In the genomic region with DNA sequence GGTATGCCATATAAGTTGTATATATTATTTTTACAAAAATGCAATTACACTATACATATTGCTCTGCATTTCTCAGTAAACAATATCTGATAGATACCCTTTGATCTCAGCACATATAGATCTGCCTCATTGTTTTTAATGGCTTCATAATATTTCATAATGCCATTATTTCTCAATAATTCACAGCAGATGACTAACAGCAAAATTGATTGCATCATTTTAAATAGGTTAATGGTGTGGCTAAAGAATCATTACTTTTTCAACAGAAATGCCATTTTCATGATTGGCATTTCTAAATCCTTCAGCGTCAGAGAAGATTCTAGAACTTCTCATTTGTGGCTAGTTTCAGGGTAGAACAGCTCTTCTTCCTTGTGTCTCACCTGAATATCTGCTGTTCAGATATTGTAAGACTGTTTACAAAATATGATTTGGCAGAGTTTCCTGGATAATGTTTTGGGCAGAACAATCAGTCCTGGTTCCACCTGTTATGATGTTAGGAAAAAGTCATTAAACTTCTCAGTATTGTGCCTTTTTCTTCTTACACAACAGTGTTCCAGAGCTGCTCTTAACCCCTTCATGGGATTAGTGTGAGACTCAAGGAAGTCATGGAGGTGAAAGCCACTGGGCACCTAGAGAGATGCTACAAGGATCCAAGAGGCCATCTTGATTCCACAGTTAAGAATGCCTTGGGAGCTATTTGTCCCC, we compare ENCODE assay signal across 16 cellular contexts.
"Had no signal": no experiment of that assay in that cellular context is flagged by ENCODE, and none has a peak within 500 bp of the region (broad histone marks: within the 10 kb centered on the region; RNA-seq: fewer than 3 reads in every experiment).

No MANE protein-coding gene starts in this region.

- H3K9me3 Mint-ChIP-seq: activated naive CD8-positive, alpha-beta T cell treated with anti-CD3 and anti-CD28 coated beads, Interleukin-2, amount 50 U/mL, for 24 hours; natural killer cell treated with Interleukin-12 subunit alpha and Interleukin-12 subunit beta and Interleukin-15 and Interleukin-18, amount 100 ng/mL, for 72 hours; type B pancreatic cell had no signal

- H3K27ac Mint-ChIP-seq: activated naive CD8-positive, alpha-beta T cell treated with anti-CD3 and anti-CD28 coated beads, Interleukin-2, amount 50 U/mL, for 24 hours; natural killer cell treated with Interleukin-12 subunit alpha and Interleukin-12 subunit beta and Interleukin-15 and Interleukin-18, amount 100 ng/mL, for 72 hours; progenitor cell of endocrine pancreas; type B pancreatic cell had no signal

- DNase-seq: activated naive CD4-positive, alpha-beta T cell treated with Interleukin-2 at 50 U/mL for 16 hours; activated naive CD8-positive, alpha-beta T cell treated with anti-CD3 and anti-CD28 coated beads, Interleukin-2, amount 50 U/mL, for 24 hours; activated T-cell treated with anti-CD3 and anti-CD28 coated beads for 4 hours; dorsolateral prefrontal cortex; foreskin fibroblast; glutamatergic neuron; nucleus accumbens; right cardiac atrium; stimulated activated naive CD8-positive, alpha-beta T cell treated with anti-CD3 and anti-CD28 coated beads, Interleukin-15, Interleukin-2, amounts not matched to agents 100 U/mL and 50 U/mL, for 24 hours; T-helper 9 cell had no signal

- ATAC-seq: activated naive CD8-positive, alpha-beta T cell treated with anti-CD3 and anti-CD28 coated beads, Interleukin-2, amount 50 U/mL, for 24 hours; natural killer cell treated with Interleukin-12 subunit alpha and Interleukin-12 subunit beta and Interleukin-15 and Interleukin-18, amount 100 ng/mL, for 72 hours; right cardiac atrium; stimulated activated naive CD8-positive, alpha-beta T cell treated with anti-CD3 and anti-CD28 coated beads, Interleukin-15, Interleukin-2, amounts not matched to agents 100 U/mL and 50 U/mL, for 24 hours had no signal

- H3K27me3 Mint-ChIP-seq: type B pancreatic cell had no signal

- H3K4me3 ChIP-seq: ascending aorta, cardiac muscle cell, dorsolateral prefrontal cortex, esophagus muscularis mucosa had no signal

- H3K4me1 Mint-ChIP-seq: activated naive CD8-positive, alpha-beta T cell treated with anti-CD3 and anti-CD28 coated beads, Interleukin-2, amount 50 U/mL, for 24 hours had no signal

- H3K4me1 ChIP-seq: ascending aorta had no signal

- H3K36me3 Mint-ChIP-seq: natural killer cell treated with Interleukin-12 subunit alpha and Interleukin-12 subunit beta and Interleukin-15 and Interleukin-18, amount 100 ng/mL, for 72 hours; type B pancreatic cell had no signal

- H3K27ac ChIP-seq: ascending aorta, cardiac muscle cell, dorsolateral prefrontal cortex, esophagus muscularis mucosa had no signal

- H3K9me3 ChIP-seq: ascending aorta, esophagus muscularis mucosa had no signal

- H3K36me3 ChIP-seq: ascending aorta, cardiac muscle cell, esophagus muscularis mucosa had no signal

- H3K4me3 Mint-ChIP-seq: activated naive CD8-positive, alpha-beta T cell treated with anti-CD3 and anti-CD28 coated beads, Interleukin-2, amount 50 U/mL, for 24 hours; natural killer cell treated with Interleukin-12 subunit alpha and Interleukin-12 subunit beta and Interleukin-15 and Interleukin-18, amount 100 ng/mL, for 72 hours; type B pancreatic cell had no signal

- H3K27me3 ChIP-seq: ascending aorta, cardiac muscle cell, dorsolateral prefrontal cortex, esophagus muscularis mucosa had no signal
